Comparison of ENCODE assay signal across 16 cellular contexts in genomic region chr2:143329288-143329687, GRCh38.
DNase-seq lines count a peak whose midpoint lies in the region; ATAC-seq and TF ChIP-seq lines count a peak whose summit lies in the region.
"Had no signal": no experiment of that assay in that cellular context is flagged by ENCODE, and none has a peak within 500 bp of the region (broad histone marks: within the 10 kb centered on the region; RNA-seq: fewer than 3 reads in every experiment).

No MANE protein-coding gene starts in this region.

- peaks cover 44% of the 10 kb centered on the region for H3K4me1 ChIP-seq in CD8-positive, alpha-beta T cell (ENCODE audit: insufficient read depth, low read length)
- H3K4me1 ChIP-seq: BLaER1 treated with 17β-estradiol and CSF1 and Interleukin-3, amounts not matched to agents 10 nM and 100 nM had no signal

- no peak overlapping the region for H3K27ac ChIP-seq in CD8-positive, alpha-beta T cell (ENCODE audit: low read depth, low read length)
- peak overlapping the region; percentile 15 for H3K27ac ChIP-seq in KOPT-K1 (ENCODE audit: low read depth, low read length, poor library complexity, severe bottlenecking)
- H3K27ac ChIP-seq: BLaER1 treated with 17β-estradiol and CSF1 and Interleukin-3, amounts not matched to agents 10 nM and 100 nM had no signal

- intact Hi-C loops in CD8-positive, alpha-beta T cell (cut with DNase I, micrococcal nuclease), result loop anchor here in 1 of 2 experiments (2.0 kb wide), 1 partner anchor 18 kb away; no protein-coding TSS in a partner anchor

- H3K27me3 ChIP-seq in CD8-positive, alpha-beta T cell (ENCODE audit: insufficient read depth, low read length), result no peaks in the 10 kb centered on the region
- H3K27me3 ChIP-seq: BLaER1 treated with 17β-estradiol and CSF1 and Interleukin-3, amounts not matched to agents 10 nM and 100 nM had no signal

- peak overlapping the region; percentile 71 for H3K27ac Mint-ChIP-seq in CD8-positive, alpha-beta T cell
- H3K27ac Mint-ChIP-seq in activated naive CD8-positive, alpha-beta T cell treated with anti-CD3 and anti-CD28 coated beads, Interleukin-2, amount 10 ng/mL, durations not matched to agents 7 days and 5 days, result peak overlapping the region; percentile 51
- peak overlapping the region; percentile 25 to 65 for H3K27ac Mint-ChIP-seq in natural killer cell treated with Interleukin-12 subunit alpha and Interleukin-12 subunit beta and Interleukin-15 and Interleukin-18, amount 100 ng/mL, for 72 hours
- H3K27ac Mint-ChIP-seq: H9 had no signal

- no peak overlapping the region for H3K4me3 ChIP-seq in CD8-positive, alpha-beta T cell (ENCODE audit: low read depth, low read length)
- H3K4me3 ChIP-seq: BLaER1 treated with 17β-estradiol and CSF1 and Interleukin-3, amounts not matched to agents 10 nM and 100 nM had no signal

- H3K9me3 ChIP-seq in CD8-positive, alpha-beta T cell (ENCODE audit: low read length), result no peaks in the 10 kb centered on the region
- H3K9me3 ChIP-seq in KOPT-K1 (ENCODE audit: insufficient read depth, low read length, poor library complexity, severe bottlenecking), result no peaks in the 10 kb centered on the region

- peak in 1 of 7 experiments; percentile 49 for DNase-seq in CD8-positive, alpha-beta T cell
- no peak for DNase-seq in activated naive CD8-positive, alpha-beta T cell treated with anti-CD3 and anti-CD28 coated beads, Interleukin-2, amount 10 ng/mL, durations not matched to agents 7 days and 5 days
- DNase-seq in natural killer cell treated with Interleukin-12 subunit alpha and Interleukin-12 subunit beta and Interleukin-15 and Interleukin-18, amount 100 ng/mL, for 72 hours (ENCODE audit: low spot score), result no peak
- no peak for DNase-seq in NCI-H187 (lab: John Stamatoyannopoulos, UW)
- no peak for DNase-seq in activated naive CD4-positive, alpha-beta T cell treated with anti-CD3 and anti-CD28 coated beads, Interleukin-2, amount 50 U/mL, for 16 hours
- DNase-seq: DMS79, H9, MM.1S, NCI-H1092, NCI-H146, NCI-H2081 had no signal

- POLR2A ChIA-PET in CD8-positive, alpha-beta T cell (lab: Charles Lee), result no interaction called here
- POLR2A ChIA-PET in activated naive CD8-positive, alpha-beta T cell treated with anti-CD3 and anti-CD28 coated beads, Interleukin-2, amount 10 ng/mL, durations not matched to agents 7 days and 5 days (lab: Charles Lee), result no interaction called here

- H3K36me3 Mint-ChIP-seq in CD8-positive, alpha-beta T cell, result peaks cover 32% of the 10 kb centered on the region
- H3K36me3 Mint-ChIP-seq in activated naive CD8-positive, alpha-beta T cell treated with anti-CD3 and anti-CD28 coated beads, Interleukin-2, amount 10 ng/mL, durations not matched to agents 7 days and 5 days, result peaks cover 32% of the 10 kb centered on the region
- peaks cover 6% of the 10 kb centered on the region for H3K36me3 Mint-ChIP-seq in natural killer cell treated with Interleukin-12 subunit alpha and Interleukin-12 subunit beta and Interleukin-15 and Interleukin-18, amount 100 ng/mL, for 72 hours

- H3K4me1 Mint-ChIP-seq in CD8-positive, alpha-beta T cell (ENCODE audit: low read depth), result peaks cover 89% of the 10 kb centered on the region
- H3K4me1 Mint-ChIP-seq in activated naive CD8-positive, alpha-beta T cell treated with anti-CD3 and anti-CD28 coated beads, Interleukin-2, amount 10 ng/mL, durations not matched to agents 7 days and 5 days, result peaks cover 23% of the 10 kb centered on the region
- H3K4me1 Mint-ChIP-seq in natural killer cell treated with Interleukin-12 subunit alpha and Interleukin-12 subunit beta and Interleukin-15 and Interleukin-18, amount 100 ng/mL, for 72 hours (ENCODE audit: low read depth in 2 of 2), result peaks cover 37 to 51% of the 10 kb centered on the region in 2 donors
- H3K4me1 Mint-ChIP-seq: H9 had no signal

- no peaks in the 10 kb centered on the region for H3K9me3 Mint-ChIP-seq in CD8-positive, alpha-beta T cell
- H3K9me3 Mint-ChIP-seq in activated naive CD8-positive, alpha-beta T cell treated with anti-CD3 and anti-CD28 coated beads, Interleukin-2, amount 10 ng/mL, durations not matched to agents 7 days and 5 days, result no peaks in the 10 kb centered on the region
- H3K9me3 Mint-ChIP-seq in natural killer cell treated with Interleukin-12 subunit alpha and Interleukin-12 subunit beta and Interleukin-15 and Interleukin-18, amount 100 ng/mL, for 72 hours, result peaks cover 3% of the 10 kb centered on the region
- H3K9me3 Mint-ChIP-seq: H9, IgD-negative memory B cell had no signal

- no peaks in the 10 kb centered on the region for H3K36me3 ChIP-seq in CD8-positive, alpha-beta T cell (ENCODE audit: insufficient read depth, low read length)
- H3K36me3 ChIP-seq in KOPT-K1 (ENCODE audit: insufficient read depth, low read length), result no peaks in the 10 kb centered on the region

- ATAC-seq in CD8-positive, alpha-beta T cell, result peak; percentile 58
- ATAC-seq in activated naive CD8-positive, alpha-beta T cell treated with anti-CD3 and anti-CD28 coated beads, Interleukin-2, amount 10 ng/mL, durations not matched to agents 7 days and 5 days (ENCODE audit: low read depth), result peak; percentile 72
- ATAC-seq in natural killer cell treated with Interleukin-12 subunit alpha and Interleukin-12 subunit beta and Interleukin-15 and Interleukin-18, amount 100 ng/mL, for 72 hours, result no peak
- no peak for ATAC-seq in HG02763 (IDR thresholded peaks at IDR 0.05; ENCODE audit: unreplicated experiment)
- ATAC-seq: Right ventricle myocardium inferior had no signal

- no peaks in the 10 kb centered on the region for H3K27me3 Mint-ChIP-seq in CD8-positive, alpha-beta T cell (ENCODE audit: low read depth)
- no peaks in the 10 kb centered on the region for H3K27me3 Mint-ChIP-seq in activated naive CD8-positive, alpha-beta T cell treated with anti-CD3 and anti-CD28 coated beads, Interleukin-2, amount 10 ng/mL, durations not matched to agents 7 days and 5 days
- no peaks in the 10 kb centered on the region for H3K27me3 Mint-ChIP-seq in natural killer cell treated with Interleukin-12 subunit alpha and Interleukin-12 subunit beta and Interleukin-15 and Interleukin-18, amount 100 ng/mL, for 72 hours
- H3K27me3 Mint-ChIP-seq: IgD-negative memory B cell had no signal

- CTCF ChIA-PET in CD8-positive, alpha-beta T cell (lab: Charles Lee), result no interaction called here

- no peak for TF ChIP-seq CTCF in CD8-positive, alpha-beta T cell (IDR thresholded peaks at IDR 0.05)

- no peak overlapping the region for H3K4me3 Mint-ChIP-seq in CD8-positive, alpha-beta T cell
- H3K4me3 Mint-ChIP-seq in activated naive CD8-positive, alpha-beta T cell treated with anti-CD3 and anti-CD28 coated beads, Interleukin-2, amount 10 ng/mL, durations not matched to agents 7 days and 5 days, result no peak overlapping the region
- H3K4me3 Mint-ChIP-seq in natural killer cell treated with Interleukin-12 subunit alpha and Interleukin-12 subunit beta and Interleukin-15 and Interleukin-18, amount 100 ng/mL, for 72 hours, result no peak overlapping the region
- H3K4me3 Mint-ChIP-seq: H9, IgD-negative memory B cell had no signal

Comparison
In these comparisons a context has a peak if more than half of its experiments do, and no peak if none do; other contexts are left out.
1. ATAC-seq: peak in CD8-positive, alpha-beta T cell (single experiment) and activated naive CD8-positive, alpha-beta T cell treated with anti-CD3 and anti-CD28 coated beads, Interleukin-2, amount 10 ng/mL, durations not matched to agents 7 days and 5 days (single experiment); none in natural killer cell treated with Interleukin-12 subunit alpha and Interleukin-12 subunit beta and Interleukin-15 and Interleukin-18, amount 100 ng/mL, for 72 hours (0 of 2) and HG02763 (single experiment).
2. Peak in every context shown above with its lines, with median percentiles within 50 percentile points of each other: H3K27ac Mint-ChIP-seq.